In the genomic region with DNA sequence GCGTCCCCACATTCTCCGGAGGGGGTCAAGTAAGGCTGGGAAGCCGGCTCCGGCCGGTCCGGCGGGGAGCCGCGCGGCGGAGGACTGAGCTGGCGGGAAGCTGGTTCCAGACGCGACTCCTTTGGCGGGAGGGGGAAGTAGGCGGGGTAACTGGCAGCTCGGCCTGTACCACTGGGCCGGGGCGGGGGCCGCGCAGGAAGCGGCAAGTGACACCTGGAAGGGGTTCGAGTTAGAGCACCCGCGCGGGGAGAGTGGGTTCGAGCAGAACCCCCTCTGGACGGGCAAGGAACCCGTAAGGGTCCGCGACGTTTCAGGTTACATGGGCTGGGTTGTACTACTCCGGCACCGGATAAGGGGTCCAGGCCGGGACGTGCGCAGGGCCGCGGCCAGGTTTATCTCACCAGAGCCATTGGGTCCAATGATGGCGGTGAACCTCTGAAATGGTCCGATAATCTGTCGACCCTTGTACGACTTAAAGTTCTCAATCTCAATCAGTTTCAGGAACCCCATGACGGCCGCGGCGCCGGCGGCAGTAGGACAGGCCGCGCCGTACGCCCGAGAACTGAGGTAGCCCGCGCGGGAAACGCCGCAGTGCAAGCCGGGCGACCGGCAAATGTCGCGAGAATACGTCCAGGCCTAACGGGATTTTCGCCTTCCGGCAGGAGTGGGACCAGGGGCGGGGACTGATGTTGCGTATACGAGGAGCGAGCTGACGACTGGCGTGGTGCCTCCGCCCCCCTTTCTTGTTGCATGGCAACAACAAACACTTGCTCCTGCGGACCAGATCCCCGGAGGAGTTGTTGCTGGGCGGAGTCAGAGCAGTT, we compare ENCODE assay signal across 8 cellular contexts. TPM values are rescaled to one million over a fixed set of nuclear protein-coding genes. Genes with fewer than 3 reads are reported as not detected.
A peak's percentile ranks its signal among the peaks of the same experiment; 100 is the strongest.
DNase-seq lines count a peak whose midpoint lies in the region; FAIRE-seq and TF ChIP-seq lines count a peak whose summit lies in the region.

Gene RIBC1, plus strand, starts transcription at position 783 of the 824 bp plus-strand sequence. CDS start 3,404 bp downstream, outside the sequence.
Gene SMC1A, minus strand, starts transcription at position 564 of the 824 bp plus-strand sequence. Its CDS starts 54 bp downstream, at position 510.

- no peaks in the 10 kb centered on the region for H3K9me3 Mint-ChIP-seq in HFFc6
- no peaks in the 10 kb centered on the region for H3K9me3 Mint-ChIP-seq in activated naive CD4-positive, alpha-beta T cell treated with anti-CD3 and anti-CD28 coated beads, Interleukin-2, amount 10 ng/mL, durations not matched to agents 7 days and 5 days

- peaks cover 32% of the 10 kb centered on the region for H3K4me1 Mint-ChIP-seq in HFFc6 (ENCODE audit: low read depth)
- H3K4me1 Mint-ChIP-seq in activated naive CD4-positive, alpha-beta T cell treated with anti-CD3 and anti-CD28 coated beads, Interleukin-2, amount 10 ng/mL, durations not matched to agents 7 days and 5 days, result peaks cover 35% of the 10 kb centered on the region

- H3K36me3 ChIP-seq in neuron (ENCODE audit: insufficient read depth, low read length), result no peaks in the 10 kb centered on the region

- FAIRE-seq in frontal cortex (lab: Jason Lieb, UNC), result peak; percentile 64

- no peak within 1 kb of the TSS for H2AFZ ChIP-seq in neuron (ENCODE audit: low read depth, low read length)

- CTCF ChIA-PET in activated naive CD4-positive, alpha-beta T cell treated with anti-CD3 and anti-CD28 coated beads, Interleukin-2, amount 10 ng/mL, durations not matched to agents 7 days and 5 days (lab: Charles Lee), result no interaction called here

- no peak for TF ChIP-seq CTCF in HFFc6 (IDR thresholded peaks at IDR 0.05)

- DNase-seq in GM04504 (ENCODE audit: low read depth) (peak; percentile 98), HFFc6 (peak; percentile 97), NAMALWA (ENCODE audit: low spot score) (peak; percentile 96), SK-MEL-5 (ENCODE audit: low read depth, low spot score) (peak; percentile 95), frontal cortex (ENCODE audit: low spot score in 2 of 2) (peak; percentile 90 to 91), stromal cell of bone marrow (ENCODE audit: low read depth) (peak; percentile 95)
- peak; percentile 97 for DNase-seq in activated naive CD4-positive, alpha-beta T cell treated with anti-CD3 and anti-CD28 coated beads, Interleukin-2, amount 10 ng/mL, durations not matched to agents 7 days and 5 days

- H3K36me3 Mint-ChIP-seq in HFFc6 (ENCODE audit: low read depth), result peaks cover 5% of the 10 kb centered on the region; the same call in 1 of the 2 replicates
- H3K36me3 Mint-ChIP-seq in activated naive CD4-positive, alpha-beta T cell treated with anti-CD3 and anti-CD28 coated beads, Interleukin-2, amount 10 ng/mL, durations not matched to agents 7 days and 5 days, result peaks cover 11% of the 10 kb centered on the region

- peak within 1 kb of the TSS; percentile 73 for H3K4me3 ChIP-seq in neuron (ENCODE audit: low read length)

- in situ Hi-C loops in SK-MEL-5 (cut with HindIII; ENCODE audit: low pct_unique_long_range_greater_than_20kb, low sequenced_read_pairs), result no loop called here

- H3K4me1 ChIP-seq in neuron (ENCODE audit: insufficient read depth, low read length), result peaks cover 11% of the 10 kb centered on the region

- H3K27ac Mint-ChIP-seq in HFFc6, result peak within 1 kb of the TSS; percentile 94
- peak within 1 kb of the TSS; percentile 98 for H3K27ac Mint-ChIP-seq in activated naive CD4-positive, alpha-beta T cell treated with anti-CD3 and anti-CD28 coated beads, Interleukin-2, amount 10 ng/mL, durations not matched to agents 7 days and 5 days

- peak within 1 kb of the TSS; percentile 91 for H3K4me3 Mint-ChIP-seq in HFFc6
- H3K4me3 Mint-ChIP-seq in activated naive CD4-positive, alpha-beta T cell treated with anti-CD3 and anti-CD28 coated beads, Interleukin-2, amount 10 ng/mL, durations not matched to agents 7 days and 5 days, result peak within 1 kb of the TSS; percentile 97

- H3K27me3 ChIP-seq in neuron (ENCODE audit: insufficient read depth, low read length), result no peaks in the 10 kb centered on the region

- H3K9me3 ChIP-seq in neuron (ENCODE audit: low read length), result no peaks in the 10 kb centered on the region

- peaks cover 3% of the 10 kb centered on the region for H3K27me3 Mint-ChIP-seq in HFFc6 (ENCODE audit: insufficient read depth)
- H3K27me3 Mint-ChIP-seq in activated naive CD4-positive, alpha-beta T cell treated with anti-CD3 and anti-CD28 coated beads, Interleukin-2, amount 10 ng/mL, durations not matched to agents 7 days and 5 days, result no peaks in the 10 kb centered on the region

RNA-seq across cellular contexts. Expression of gene RIBC1, which starts in this region (rescaled TPM):
- under 1 TPM; 0.21 to 0.43 (median 0.36) TPM for total RNA-seq in HFFc6 (2021; fragmentation: NEBNext Ultra II Directional; extraction: Animal tissue kit (Norgen Biotek cat#: 25700))
- 0.43 and 0.98 TPM in 2 replicates for total RNA-seq in SK-MEL-5 (2014; rRNA removed; shearing (Covaris generic))
- 0.38 and 0.39 TPM in 2 replicates for polyA plus RNA-seq in SK-MEL-5 (2015; cell fraction: cytosol; rRNA removed)
- polyA plus RNA-seq in SK-MEL-5 (2015; cell fraction: nucleus; rRNA removed), result 0.69 and 2.1 TPM in 2 replicates
- total RNA-seq in frontal cortex, result 0.41 TPM

RNA-seq across cellular contexts. Expression of gene SMC1A, which starts in this region (rescaled TPM):
- 10 to 100 TPM; 40.5 to 62.0 (median 58.4) TPM for total RNA-seq in HFFc6 (2021; fragmentation: NEBNext Ultra II Directional; extraction: Animal tissue kit (Norgen Biotek cat#: 25700))
- 14.0 and 19.6 TPM in 2 replicates for total RNA-seq in SK-MEL-5 (2014; rRNA removed; shearing (Covaris generic))
- polyA plus RNA-seq in SK-MEL-5 (2015; cell fraction: cytosol; rRNA removed), result 29.5 and 44.9 TPM in 2 replicates
- polyA plus RNA-seq in SK-MEL-5 (2015; cell fraction: nucleus; rRNA removed), result 30.8 and 33.1 TPM in 2 replicates
- total RNA-seq in frontal cortex, result 13.9 TPM

Comparison
In these comparisons a context has a peak if more than half of its experiments do, and no peak if none do; other contexts are left out.
1. Peak in every context shown above with its lines: DNase-seq and H3K4me3 ChIP-seq.